ENCODE assay signal across 1 cellular context in genomic region chr2:170821631-170822291, GRCh38.
TF ChIP-seq lines count a peak whose summit lies in the region.

No MANE protein-coding gene starts in this region.

TF ChIP-seq in H1, 55 proteins besides CTCF, POLR2A, EP300 and RAD21:
- TF ChIP-seq POLR2AphosphoS5 (IDR thresholded peaks at IDR 0.05; ENCODE audit: low read depth, low read length) = no peak
- no peak for TF ChIP-seq SIX5 (IDR thresholded peaks at IDR 0.05; ENCODE audit: low read depth, low read length)
- no peak for TF ChIP-seq SP4 (IDR thresholded peaks at IDR 0.05; ENCODE audit: low read length)
- TF ChIP-seq SAP30 (IDR thresholded peaks at IDR 0.05; ENCODE audit: insufficient read depth, insufficient replicate concordance, low read length) = no peak
- no peak for TF ChIP-seq KDM4A (IDR thresholded peaks at IDR 0.05; ENCODE audit: low read depth, low read length, severe bottlenecking)
- peak; percentile 54 for TF ChIP-seq EZH2 (IDR thresholded peaks at IDR 0.05; ENCODE audit: low read depth, low read length, severe bottlenecking)
- TF ChIP-seq FOSL1 (IDR thresholded peaks at IDR 0.05; ENCODE audit: insufficient read depth, low read depth, low read length) = no peak
- TF ChIP-seq RNF2 (IDR thresholded peaks at IDR 0.05; ENCODE audit: borderline replicate concordance, low read depth, low read length, missing control alignments, poor library complexity, severe bottlenecking) = no peak
- TF ChIP-seq BACH1 (IDR thresholded peaks at IDR 0.05; ENCODE audit: low read length) = no peak
- no peak for TF ChIP-seq CEBPB (IDR thresholded peaks at IDR 0.05; ENCODE audit: low read depth, low read length)
- TF ChIP-seq GTF2F1 (IDR thresholded peaks at IDR 0.05; ENCODE audit: borderline replicate concordance, low read depth, low read length) = no peak
- TF ChIP-seq CBX8 (IDR thresholded peaks at IDR 0.05; ENCODE audit: borderline replicate concordance, low read depth, low read length) = 0 out of 2 replicates have a peak, but pooled peaks have one; percentile 4
